Comparison of ENCODE assay signal across 12 cellular contexts in genomic region chr13:51785592-51786424, GRCh38. TPM values are rescaled to one million over a fixed set of nuclear protein-coding genes. Genes with fewer than 3 reads are reported as not detected.
DNase-seq lines count a peak whose midpoint lies in the region; ATAC-seq and TF ChIP-seq lines count a peak whose summit lies in the region.
"Had no signal": no experiment of that assay in that cellular context is flagged by ENCODE, and none has a peak within 500 bp of the region (broad histone marks: within the 10 kb centered on the region; RNA-seq: fewer than 3 reads in every experiment).

No MANE protein-coding gene starts in this region.

- intact Hi-C loops in mucosa of descending colon (cut with DNase I, micrococcal nuclease), result no loop called here

- no peak overlapping the region for H3K4me3 ChIP-seq in mucosa of descending colon

- DNase-seq in NCI-H1436 (lab: John Stamatoyannopoulos, UW), result peak; percentile 75
- peak; percentile 49 for DNase-seq in astrocyte of the hippocampus (ENCODE audit: low read depth, low spot score)
- DNase-seq in mucosa of descending colon, result peak in 1 of 3 donors; percentile 40
- no peak for DNase-seq in germinal center (ENCODE audit: low spot score)
- DNase-seq in glomerular visceral epithelial cell (ENCODE audit: extremely low spot score), result no peak
- DNase-seq: activated naive CD8-positive, alpha-beta T cell treated with anti-CD3 and anti-CD28 coated beads, Interleukin-2, amount 10 ng/mL, durations not matched to agents 7 days and 5 days; GDM1; nephron progenitor cell had no signal

- H3K36me3 ChIP-seq in mucosa of descending colon (ENCODE audit: low read depth), result no peaks in the 10 kb centered on the region

- no peak for TF ChIP-seq CTCF in C4-2B (conservative IDR thresholded peaks at IDR 0.05)
- no peak for TF ChIP-seq CTCF in mucosa of descending colon (IDR thresholded peaks at IDR 0.05)

- peaks cover 4% of the 10 kb centered on the region for H3K4me1 ChIP-seq in mucosa of descending colon (ENCODE audit: low read depth)

- no peaks in the 10 kb centered on the region for H3K9me3 ChIP-seq in mucosa of descending colon

- peak; percentile 31 for ATAC-seq in mucosa of descending colon
- no peak for ATAC-seq in GM21717 (IDR thresholded peaks at IDR 0.05; ENCODE audit: unreplicated experiment)
- ATAC-seq in GM19351 (IDR thresholded peaks at IDR 0.05; ENCODE audit: unreplicated experiment), result no peak

- peak overlapping the region; percentile 16 for H3K27ac ChIP-seq in C4-2B
- H3K27ac ChIP-seq: KMS-11 had no signal

RNA-seq across cellular contexts. Expression of gene DHRS12, which starts 18.2 kb away (rescaled TPM):
- 10 to 100 TPM; 11.8 to 15.1 (median 14.1) TPM for total RNA-seq in mucosa of descending colon

RNA-seq across cellular contexts. Expression of gene TMEM272, which starts 59.2 kb away (rescaled TPM):
- total RNA-seq in mucosa of descending colon, result under 1 TPM; 0.07 to 0.35 (median 0.29) TPM

Comparison
In these comparisons a context has a peak if more than half of its experiments do, and no peak if none do; other contexts are left out.
1. DNase-seq: peak in NCI-H1436 (single experiment) and astrocyte of the hippocampus (single experiment); none in germinal center (single experiment) and glomerular visceral epithelial cell (single experiment).